ENCODE assay signal across 29 cellular contexts in genomic region chr13:80515296-80515695, GRCh38.
DNase-seq lines count a peak whose midpoint lies in the region; ATAC-seq, FAIRE-seq and TF ChIP-seq lines count a peak whose summit lies in the region.
"Had no signal": no experiment of that assay in that cellular context is flagged by ENCODE, and none has a peak within 500 bp of the region (broad histone marks: within the 10 kb centered on the region; RNA-seq: fewer than 3 reads in every experiment).

No MANE protein-coding gene starts in this region.

- intact Hi-C loops in K562 (cut with micrococcal nuclease) = no loop called here

- FAIRE-seq in K562 (lab: Jason Lieb, UNC) = no peak
- FAIRE-seq: A204.1, A549, D721Med had no signal

- WGBS in K562 (ENCODE audit: insufficient coverage, low coverage, missing lambda C conversion rate) = 2% methylated on average over 4 of the region's 4 CpGs

- no peak overlapping the region for H2AFZ ChIP-seq in K562 (ENCODE audit: low read depth, low read length)

- TF ChIP-seq EP300 in K562 (IDR thresholded peaks at IDR 0.05; ENCODE audit: low read length) = no peak

- H3K9ac ChIP-seq in K562 (ENCODE audit: insufficient read depth in 1 of 2, low read depth in 2 of 2, low read length in 2 of 2) = no peak overlapping the region
- H3K9ac ChIP-seq: BLaER1; BLaER1 treated with 17β-estradiol and CSF1 and Interleukin-3, amounts not matched to agents 10 nM and 100 nM had no signal

- H3K27me3 ChIP-seq in K562 (ENCODE audit: control insufficient read depth in 2 of 2, insufficient read depth in 2 of 2, low read length in 2 of 2) = no peaks in the 10 kb centered on the region
- H3K27me3 ChIP-seq: BE2C; BLaER1; BLaER1 treated with 17β-estradiol and CSF1 and Interleukin-3, amounts not matched to agents 10 nM and 100 nM had no signal

- H3K9me3 ChIP-seq in K562 (replicated peaks; ENCODE audit: control insufficient read depth, insufficient read depth, low read depth, low read length) = peaks cover 5% of the 10 kb centered on the region; the same call in 1 of the 2 replicates
- H3K9me3 ChIP-seq: A549, BE2C had no signal

- H3K4me1 ChIP-seq in K562 (replicated peaks in 1 of 2; ENCODE audit: control insufficient read depth in 2 of 2, insufficient read depth in 2 of 2, low read length in 2 of 2) = no peaks in the 10 kb centered on the region
- H3K4me1 ChIP-seq: A549; BE2C; BLaER1; BLaER1 treated with 17β-estradiol and CSF1 and Interleukin-3, amounts not matched to agents 10 nM and 100 nM; Caco-2 had no signal

- CTCF ChIA-PET in K562 (lab: Yijun Ruan, JAX; ENCODE audit: low intra/inter-chr PET ratio) = no interaction called here

- H3K79me2 ChIP-seq in K562 (ENCODE audit: control insufficient read depth, insufficient read depth, low read length) = no peaks in the 10 kb centered on the region

- no peak for TF ChIP-seq RAD21 in K562 (CRISPR knock-in tag; conservative IDR thresholded peaks at IDR 0.05 in 1 of 2, IDR thresholded peaks at IDR 0.05 in 1 of 2)

- no peaks in the 10 kb centered on the region for H3K9me1 ChIP-seq in K562 (ENCODE audit: control insufficient read depth, insufficient read depth, low read length)

- no peak overlapping the region for H3K27ac ChIP-seq in K562 (ENCODE audit: extremely low read depth, low read depth, low read length)
- H3K27ac ChIP-seq: 22Rv1; A549; BLaER1; BLaER1 treated with 17β-estradiol and CSF1 and Interleukin-3, amounts not matched to agents 10 nM and 100 nM; C4-2B had no signal

- DNase-seq in K562 (ENCODE audit: extremely low read depth in 1 of 4, low spot score in 3 of 4) = peak in 1 of 4 experiments; percentile 5
- DNase-seq: 8988T; ACHN; AML-193; BE2C; C1 segment of cervical spinal cord; Caco-2; Calu3; CD4-positive, alpha-beta memory T cell; CD4-positive, alpha-beta T cell; CD4-positive, CD25-positive, alpha-beta regulatory T cell; CD8-positive, alpha-beta memory T cell; CD8-positive, alpha-beta T cell; COR-L47; DMS 273 treated with DMSO at 0.1 percent for 48 hours; DMS153; DMS53; DMS79; DMS79 treated with DMSO at 0.1 percent for 48 hours; DND-41; EL had no signal

- H4K20me1 ChIP-seq in K562 (replicated peaks; ENCODE audit: control insufficient read depth, insufficient read depth, low read length) = no peaks in the 10 kb centered on the region
- H4K20me1 ChIP-seq: BLaER1; BLaER1 treated with 17β-estradiol and CSF1 and Interleukin-3, amounts not matched to agents 10 nM and 100 nM had no signal

- no peak for TF ChIP-seq CTCF in K562 (IDR thresholded peaks at IDR 0.05 in 2 of 3, conservative IDR thresholded peaks at IDR 0.05 in 1 of 3; ENCODE audit: insufficient read depth in 2 of 3, low read depth in 1 of 3, low read length in 3 of 3)

- no peaks in the 10 kb centered on the region for H3K36me3 ChIP-seq in K562 (ENCODE audit: control insufficient read depth, insufficient read depth, low read length)
- H3K36me3 ChIP-seq: BE2C; BLaER1; BLaER1 treated with 17β-estradiol and CSF1 and Interleukin-3, amounts not matched to agents 10 nM and 100 nM had no signal

- in situ Hi-C loops in K562 (cut with MboI) = loop anchor here (5.0 kb wide), 1 partner anchor 377 kb away; no protein-coding TSS in a partner anchor

- POLR2A ChIA-PET in K562 (lab: Yijun Ruan, JAX) = interaction anchor here (1.2 to 2.0 kb wide), 2 partner anchors 373 to 380 kb away, joined by 3 to 5 read pairs; no protein-coding TSS in a partner anchor

- TF ChIP-seq POLR2A in K562 (conservative IDR thresholded peaks at IDR 0.05) = no peak

- no peak overlapping the region for H3K4me2 ChIP-seq in K562 (ENCODE audit: insufficient read depth, low read length)
- H3K4me2 ChIP-seq: A549; BLaER1; BLaER1 treated with 17β-estradiol and CSF1 and Interleukin-3, amounts not matched to agents 10 nM and 100 nM had no signal

- BruUV-seq in K562 (replicated peaks; lab: Mats Ljungman, UMichigan) = no TSS peak

- ATAC-seq in K562 (no peak), GM21515 (IDR thresholded peaks at IDR 0.05; ENCODE audit: unreplicated experiment) (no peak)
- ATAC-seq: A549; CD8-positive, alpha-beta T cell had no signal

- no peak overlapping the region for H3K4me3 ChIP-seq in K562
- H3K4me3 ChIP-seq: A549; BLaER1; BLaER1 treated with 17β-estradiol and CSF1 and Interleukin-3, amounts not matched to agents 10 nM and 100 nM had no signal

TF ChIP-seq in K562, 482 proteins besides CTCF, POLR2A, EP300 and RAD21:
- TF ChIP-seq ARNT (IDR thresholded peaks at IDR 0.05) (no peak), HMG20B (CRISPR knock-in tag; IDR thresholded peaks at IDR 0.05) (no peak), ETV5 (CRISPR knock-in tag; IDR thresholded peaks at IDR 0.05; ENCODE audit: low read depth) (no peak), ZNF121 (CRISPR knock-in tag; conservative IDR thresholded peaks at IDR 0.05) (0 out of 2 replicates have a peak, but pooled peaks have one; percentile 17), RBM25 (IDR thresholded peaks at IDR 0.05; ENCODE audit: low read depth, low read length, severe bottlenecking) (peak; percentile 65), ZNF146 (CRISPR knock-in tag; IDR thresholded peaks at IDR 0.05; ENCODE audit: unreplicated experiment) (peak; percentile 83)
